14 cellular contexts compared by ENCODE assay signal in the genomic region with DNA sequence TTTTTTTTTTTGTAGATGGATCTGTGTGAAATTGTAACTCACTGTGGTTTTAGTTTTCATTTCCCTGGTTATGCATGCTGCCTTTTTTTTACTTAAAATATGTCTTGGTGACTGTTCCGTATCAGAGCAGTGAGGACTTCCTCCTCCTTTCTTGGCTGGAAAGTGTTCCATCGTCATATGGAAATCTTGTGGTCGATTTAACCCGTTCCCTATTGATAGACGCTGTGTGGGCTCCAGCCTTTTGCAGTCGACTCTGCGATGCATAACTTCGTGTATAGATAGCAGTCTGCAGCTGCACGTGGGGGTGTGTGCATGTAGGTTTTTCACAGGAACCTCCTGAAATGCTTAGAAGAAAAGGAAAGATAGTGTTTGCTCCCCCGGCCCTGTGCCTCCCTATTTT. TPM values are rescaled to one million over a fixed set of nuclear protein-coding genes. Genes with fewer than 3 reads are reported as not detected.
DNase-seq lines count a peak whose midpoint lies in the region; ATAC-seq and TF ChIP-seq lines count a peak whose summit lies in the region.
"Had no signal": no experiment of that assay in that cellular context is flagged by ENCODE, and none has a peak within 500 bp of the region (broad histone marks: within the 10 kb centered on the region; RNA-seq: fewer than 3 reads in every experiment).

No MANE protein-coding gene starts in this region.

- in situ Hi-C loops in KBM-7 (cut with MboI; ENCODE audit: low pct_unique_long_range_greater_than_20kb, low sequenced_read_pairs): no loop called here

- TF ChIP-seq CTCF in AG10803 (conservative IDR thresholded peaks at IDR 0.05; ENCODE audit: low read length) (no peak), cardiac fibroblast (IDR thresholded peaks at IDR 0.05; ENCODE audit: low read depth, low read length) (no peak)

- DNase-seq in AG10803 (ENCODE audit: low read depth) (peak; percentile 10), KBM-7 (peak; percentile 80), cardiac fibroblast (ENCODE audit: low read depth in 2 of 2) (peak; percentile 59 to 76), NCI-H510A (lab: John Stamatoyannopoulos, UW) (no peak), cerebellum (ENCODE audit: low spot score) (no peak), NCI-H345 (lab: John Stamatoyannopoulos, UW) (no peak)
- DNase-seq: activated CD8-positive, alpha-beta memory T cell treated with anti-CD3 and anti-CD28 coated beads, Interleukin-2, amount 50 U/mL, for 4 hours; CD4-positive, CD25-positive, alpha-beta regulatory T cell; cortex of kidney; sigmoid colon; stimulated activated naive CD4-positive, alpha-beta T cell had no signal

- H3K4me3 ChIP-seq in AG10803 (ENCODE audit: low read length): no peak overlapping the region
- no peak overlapping the region for H3K4me3 ChIP-seq in cardiac fibroblast (replicated peaks in 1 of 2; ENCODE audit: low read depth in 2 of 2, low read length in 2 of 2)
- H3K4me3 ChIP-seq: sigmoid colon had no signal

- peak; percentile 74 for ATAC-seq in GM19043 (IDR thresholded peaks at IDR 0.05; ENCODE audit: low read depth, unreplicated experiment)
- ATAC-seq in HG03095 (IDR thresholded peaks at IDR 0.05; ENCODE audit: unreplicated experiment): no peak
- ATAC-seq: Panc1 had no signal

RNA-seq across cellular contexts. Expression of a gene that starts 28.1 kb away (rescaled TPM):
- not detected for total RNA-seq in cerebellum
- total RNA-seq: sigmoid colon had no signal

RNA-seq across cellular contexts. Expression of a gene that starts 45.2 kb away (rescaled TPM):
- 27.7 TPM for total RNA-seq in cerebellum

Comparison
In these comparisons a context has a peak if more than half of its experiments do, and no peak if none do; other contexts are left out.
1. DNase-seq: peak in AG10803 (single experiment), KBM-7 (single experiment) and cardiac fibroblast (2 of 2); none in NCI-H510A (single experiment), cerebellum (single experiment) and NCI-H345 (single experiment).